13 cellular contexts compared by ENCODE assay signal in genomic region chr1:78047131-78047530, GRCh38. TPM values are rescaled to one million over a fixed set of nuclear protein-coding genes. Genes with fewer than 3 reads are reported as not detected.
DNase-seq lines count a peak whose midpoint lies in the region; ATAC-seq and TF ChIP-seq lines count a peak whose summit lies in the region.
"Had no signal": no experiment of that assay in that cellular context is flagged by ENCODE, and none has a peak within 500 bp of the region (broad histone marks: within the 10 kb centered on the region; RNA-seq: fewer than 3 reads in every experiment).

No MANE protein-coding gene starts in this region.

- no peaks in the 10 kb centered on the region for H3K36me3 ChIP-seq in lower lobe of right lung
- H3K36me3 ChIP-seq: BLaER1 treated with 17β-estradiol and CSF1 and Interleukin-3, amounts not matched to agents 10 nM and 100 nM had no signal

- CTCF ChIA-PET in activated naive CD4-positive, alpha-beta T cell treated with anti-CD3 and anti-CD28 coated beads, Interleukin-2, amount 10 ng/mL, durations not matched to agents 7 days and 5 days (lab: Charles Lee) = no interaction called here

- H3K23ac ChIP-seq in H9 (ENCODE audit: insufficient read length, low read depth, low read length) = no peak overlapping the region

- no peak overlapping the region for H3K14ac ChIP-seq in H9 (ENCODE audit: insufficient read depth, low read length)

- H3K27ac ChIP-seq in coronary artery (peak overlapping the region in 1 of 2 donors; percentile 75), lower lobe of right lung (peak overlapping the region; percentile 73), H9 (ENCODE audit: insufficient read length, low read depth, low read length) (no peak overlapping the region)
- H3K27ac ChIP-seq: BLaER1 treated with 17β-estradiol and CSF1 and Interleukin-3, amounts not matched to agents 10 nM and 100 nM had no signal

- no peak overlapping the region for H4K5ac ChIP-seq in H9 (ENCODE audit: insufficient read length, low read depth, low read length)

- H3K27me3 ChIP-seq in lower lobe of right lung (ENCODE audit: low read depth) (peaks cover 28% of the 10 kb centered on the region), H9 (ENCODE audit: insufficient read depth, low read length) (peaks cover 3% of the 10 kb centered on the region; the same call in 1 of the 2 replicates)
- H3K27me3 ChIP-seq: BLaER1 treated with 17β-estradiol and CSF1 and Interleukin-3, amounts not matched to agents 10 nM and 100 nM had no signal

- DNase-seq in activated naive CD4-positive, alpha-beta T cell treated with anti-CD3 and anti-CD28 coated beads, Interleukin-2, amount 10 ng/mL, durations not matched to agents 7 days and 5 days = no peak
- no peak for DNase-seq in activated naive CD4-positive, alpha-beta T cell treated with Interleukin-2 at 50 U/mL for 16 hours
- DNase-seq in coronary artery (ENCODE audit: low spot score) (no peak), lower lobe of right lung (no peak), type B pancreatic cell (ENCODE audit: extremely low spot score, unreplicated experiment) (no peak), OCI-M2 (lab: John Stamatoyannopoulos, UW; ENCODE audit: unreplicated experiment) (no peak), H9 (no peak), GM10266 (ENCODE audit: extremely low spot score) (no peak)
- DNase-seq: activated CD4-positive, alpha-beta T cell treated with anti-CD3 and anti-CD28 coated beads, Interleukin-2, amount 10 ng/mL, durations not matched to agents 7 days and 5 days; NCI-H748 treated with DMSO at 0.1 percent for 48 hours; retina had no signal

- H3K18ac ChIP-seq in H9 (ENCODE audit: insufficient read length, low read depth, low read length) = no peak overlapping the region

- H2AFZ ChIP-seq in H9 (ENCODE audit: low read length) = no peak overlapping the region

- no peak overlapping the region for H3K4me2 ChIP-seq in H9 (ENCODE audit: insufficient read depth, insufficient read length, low read length)
- H3K4me2 ChIP-seq: BLaER1 treated with 17β-estradiol and CSF1 and Interleukin-3, amounts not matched to agents 10 nM and 100 nM had no signal

- no peaks in the 10 kb centered on the region for H3K9me3 Mint-ChIP-seq in activated naive CD4-positive, alpha-beta T cell treated with anti-CD3 and anti-CD28 coated beads, Interleukin-2, amount 10 ng/mL, durations not matched to agents 7 days and 5 days
- H3K9me3 Mint-ChIP-seq in type B pancreatic cell (no peaks in the 10 kb centered on the region), H9 (no peaks in the 10 kb centered on the region)
- H3K9me3 Mint-ChIP-seq: activated CD4-positive, alpha-beta T cell treated with anti-CD3 and anti-CD28 coated beads, Interleukin-2, amount 10 ng/mL, durations not matched to agents 7 days and 5 days had no signal

- H2BK12ac ChIP-seq in H9 (ENCODE audit: insufficient read length, low read depth, low read length) = no peak overlapping the region

- H3K27me3 Mint-ChIP-seq in activated naive CD4-positive, alpha-beta T cell treated with anti-CD3 and anti-CD28 coated beads, Interleukin-2, amount 10 ng/mL, durations not matched to agents 7 days and 5 days = peaks cover 54% of the 10 kb centered on the region
- H3K27me3 Mint-ChIP-seq in type B pancreatic cell = peaks cover 57% of the 10 kb centered on the region
- peaks cover 48% of the 10 kb centered on the region for H3K27me3 Mint-ChIP-seq in H9 (ENCODE audit: low read depth)

- H4K8ac ChIP-seq in H9 (replicated peaks; ENCODE audit: insufficient read length, low read depth, low read length) = no peak overlapping the region

- H3K36me3 Mint-ChIP-seq in activated naive CD4-positive, alpha-beta T cell treated with anti-CD3 and anti-CD28 coated beads, Interleukin-2, amount 10 ng/mL, durations not matched to agents 7 days and 5 days = no peaks in the 10 kb centered on the region
- H3K36me3 Mint-ChIP-seq in type B pancreatic cell = no peaks in the 10 kb centered on the region
- H3K36me3 Mint-ChIP-seq in H9 (ENCODE audit: insufficient read depth in 1 of 3, low read depth in 3 of 3) = no peaks in the 10 kb centered on the region; a peak in 1 of 7 replicates

- no peaks in the 10 kb centered on the region for H4K20me1 ChIP-seq in H9 (ENCODE audit: control insufficient read depth, insufficient read depth, insufficient read length)
- H4K20me1 ChIP-seq: BLaER1 treated with 17β-estradiol and CSF1 and Interleukin-3, amounts not matched to agents 10 nM and 100 nM had no signal

- H3K4me3 ChIP-seq in coronary artery (peak overlapping the region; percentile 85), lower lobe of right lung (peak overlapping the region; percentile 69)
- H3K4me3 ChIP-seq: BLaER1 treated with 17β-estradiol and CSF1 and Interleukin-3, amounts not matched to agents 10 nM and 100 nM had no signal

- no peak overlapping the region for H2AK5ac ChIP-seq in H9 (ENCODE audit: insufficient read length, low read length)

- H2BK120ac ChIP-seq in H9 (ENCODE audit: low read depth, low read length, poor library complexity, severe bottlenecking) = no peak overlapping the region

- no peak overlapping the region for H2BK20ac ChIP-seq in H9 (ENCODE audit: low read depth, low read length, poor library complexity, severe bottlenecking)

- H3K23me2 ChIP-seq in H9 (ENCODE audit: insufficient read length, low read depth, low read length, poor library complexity, severe bottlenecking) = peaks cover 7% of the 10 kb centered on the region

- no peak overlapping the region for H3K9ac ChIP-seq in H9 (ENCODE audit: extremely low read depth, insufficient read length, low read length)
- H3K9ac ChIP-seq: BLaER1 treated with 17β-estradiol and CSF1 and Interleukin-3, amounts not matched to agents 10 nM and 100 nM had no signal

- H3K4me1 ChIP-seq in lower lobe of right lung (peaks cover 13% of the 10 kb centered on the region), H9 (ENCODE audit: insufficient read depth, low read length) (peaks cover 2% of the 10 kb centered on the region; the same call in 1 of the 2 replicates)

- H3K4me1 Mint-ChIP-seq in activated naive CD4-positive, alpha-beta T cell treated with anti-CD3 and anti-CD28 coated beads, Interleukin-2, amount 10 ng/mL, durations not matched to agents 7 days and 5 days = peaks cover 26% of the 10 kb centered on the region
- H3K4me1 Mint-ChIP-seq in type B pancreatic cell (ENCODE audit: unreplicated experiment) (peaks cover 13% of the 10 kb centered on the region), H9 (peaks cover 18 to 22% of the 10 kb centered on the region in 2 experiments)

- H3K27ac Mint-ChIP-seq in activated naive CD4-positive, alpha-beta T cell treated with anti-CD3 and anti-CD28 coated beads, Interleukin-2, amount 10 ng/mL, durations not matched to agents 7 days and 5 days = no peak overlapping the region
- no peak overlapping the region for H3K27ac Mint-ChIP-seq in type B pancreatic cell
- H3K27ac Mint-ChIP-seq in H9 = no peak overlapping the region

- no peak overlapping the region for H3K4ac ChIP-seq in H9 (ENCODE audit: low read depth, low read length)

- TF ChIP-seq CTCF in coronary artery (IDR thresholded peaks at IDR 0.05) = no peak
- TF ChIP-seq CTCF in lower lobe of right lung (IDR thresholded peaks at IDR 0.05) = no peak
- TF ChIP-seq CTCF in type B pancreatic cell (conservative IDR thresholded peaks at IDR 0.05) = no peak
- no peak for TF ChIP-seq CTCF in H9 (conservative IDR thresholded peaks at IDR 0.05)
- no peak for TF ChIP-seq CTCF in GM10266 (IDR thresholded peaks at IDR 0.05; ENCODE audit: control insufficient read depth, insufficient read depth, low read depth, missing control alignments)

- no CpG with 5 or more reads among the region's 5 CpGs for WGBS in H9 (ENCODE audit: extremely low coverage, insufficient read length, low lambda C conversion rate)

- H3K4me3 Mint-ChIP-seq in activated naive CD4-positive, alpha-beta T cell treated with anti-CD3 and anti-CD28 coated beads, Interleukin-2, amount 10 ng/mL, durations not matched to agents 7 days and 5 days = peak overlapping the region; percentile 72
- H3K4me3 Mint-ChIP-seq in type B pancreatic cell (peak overlapping the region; percentile 88), H9 (no peak overlapping the region; a peak in 1 of 5 replicates)

- intact Hi-C loops in lower lobe of right lung (cut with DNase I) = no loop called here

- H4K91ac ChIP-seq in H9 (ENCODE audit: insufficient read length, low read depth, low read length) = no peak overlapping the region

- H2BK5ac ChIP-seq in H9 (ENCODE audit: insufficient read length, low read length) = no peak overlapping the region

- no peaks in the 10 kb centered on the region for H3K79me2 ChIP-seq in H9 (ENCODE audit: insufficient read depth, low read length)

- no peak overlapping the region for H2BK15ac ChIP-seq in H9 (ENCODE audit: low read depth, low read length)

- H3K9me3 ChIP-seq in lower lobe of right lung (no peaks in the 10 kb centered on the region), H9 (ENCODE audit: control insufficient read depth, low read depth, low read length) (no peaks in the 10 kb centered on the region)

- H3T11ph ChIP-seq in H9 (ENCODE audit: low read length) = no peak overlapping the region

- ATAC-seq in lower lobe of right lung = no peak
- ATAC-seq: HCT116 had no signal

- H3K79me1 ChIP-seq in H9 (ENCODE audit: insufficient read depth, low read depth, low read length, poor library complexity, severe bottlenecking) = no peaks in the 10 kb centered on the region

- H3K56ac ChIP-seq in H9 (ENCODE audit: insufficient read length, low read depth, low read length) = no peak overlapping the region

RNA-seq across cellular contexts. Expression of gene GIPC2, which starts 1.4 kb away (rescaled TPM):
- 2.9 TPM for total RNA-seq in lower lobe of right lung
- 2.9 and 4.8 TPM in 2 replicates for total RNA-seq in type B pancreatic cell (ENCODE audit: low replicate concordance)
- total RNA-seq in H9 (2021) = 0.85 and 0.90 TPM in 2 replicates

RNA-seq across cellular contexts. Expression of gene DNAJB4, which starts 42.4 kb away (rescaled TPM):
- 29.0 TPM for total RNA-seq in lower lobe of right lung
- total RNA-seq in type B pancreatic cell (ENCODE audit: low replicate concordance) = 20.9 and 27.7 TPM in 2 replicates
- 8.1 and 8.6 TPM in 2 replicates for total RNA-seq in H9 (2021)

Comparison
In these comparisons a context has a peak if more than half of its experiments do, and no peak if none do; other contexts are left out.
1. H3K4me3 Mint-ChIP-seq: peak in activated naive CD4-positive, alpha-beta T cell treated with anti-CD3 and anti-CD28 coated beads, Interleukin-2, amount 10 ng/mL, durations not matched to agents 7 days and 5 days (single experiment) and type B pancreatic cell (single experiment); none in H9 (0 of 2).